ENCODE assay signal across 10 cellular contexts in genomic region chr1:241990040-241990439, GRCh38. TPM values are rescaled to one million over a fixed set of nuclear protein-coding genes. Genes with fewer than 3 reads are reported as not detected.
DNase-seq lines count a peak whose midpoint lies in the region; ATAC-seq and TF ChIP-seq lines count a peak whose summit lies in the region.
"Had no signal": no experiment of that assay in that cellular context is flagged by ENCODE, and none has a peak within 500 bp of the region (broad histone marks: within the 10 kb centered on the region; RNA-seq: fewer than 3 reads in every experiment).

No MANE protein-coding gene starts in this region.

- no peak overlapping the region for H3K27ac Mint-ChIP-seq in endodermal cell
- no peak overlapping the region for H3K27ac Mint-ChIP-seq in activated T-cell treated with anti-CD3 and anti-CD28 coated beads, Interleukin-2, amount 50 U/mL, for 72 hours

- DNase-seq in AG10803 (ENCODE audit: low read depth) (peak; percentile 95), NCI-H2029 (lab: John Stamatoyannopoulos, UW) (peak; percentile 54), endodermal cell (peak; percentile 80), midbrain (lab: John Stamatoyannopoulos, UW) (peak; percentile 39)
- DNase-seq in activated T-cell treated with anti-CD3 and anti-CD28 coated beads, Interleukin-2, amount 50 U/mL, for 72 hours: no peak

- peaks cover 3% of the 10 kb centered on the region for H3K4me1 Mint-ChIP-seq in endodermal cell
- no peaks in the 10 kb centered on the region for H3K4me1 Mint-ChIP-seq in activated T-cell treated with anti-CD3 and anti-CD28 coated beads, Interleukin-2, amount 50 U/mL, for 72 hours (ENCODE audit: low read depth)

- no peaks in the 10 kb centered on the region for H3K36me3 ChIP-seq in endodermal cell (ENCODE audit: control insufficient read depth, insufficient read depth, low read length)

- H3K9ac ChIP-seq in endodermal cell (ENCODE audit: extremely low read depth, low read length, poor library complexity, severe bottlenecking): no peak overlapping the region

- H3K27me3 ChIP-seq in endodermal cell (ENCODE audit: control insufficient read depth, insufficient read depth, low read length, poor library complexity, severe bottlenecking): no peaks in the 10 kb centered on the region

- peaks cover 9% of the 10 kb centered on the region for H3K27me3 Mint-ChIP-seq in endodermal cell (ENCODE audit: insufficient read depth)
- peaks cover 22% of the 10 kb centered on the region for H3K27me3 Mint-ChIP-seq in activated T-cell treated with anti-CD3 and anti-CD28 coated beads, Interleukin-2, amount 50 U/mL, for 72 hours (ENCODE audit: low read depth)

- no peak overlapping the region for H3K4me3 ChIP-seq in AG10803 (ENCODE audit: low read length)
- no peak overlapping the region for H3K4me3 ChIP-seq in endodermal cell (ENCODE audit: low read length)

- ATAC-seq in GM18861 (IDR thresholded peaks at IDR 0.05; ENCODE audit: unreplicated experiment) (no peak), HG03432 (IDR thresholded peaks at IDR 0.05; ENCODE audit: unreplicated experiment) (no peak), HG02981 (IDR thresholded peaks at IDR 0.05; ENCODE audit: unreplicated experiment) (no peak)
- no peak for ATAC-seq in activated T-cell treated with anti-CD3 and anti-CD28 coated beads, Interleukin-2, amount 50 U/mL, for 72 hours (replicated peaks in 1 of 2)

- H3K9me3 Mint-ChIP-seq in endodermal cell: no peaks in the 10 kb centered on the region
- no peaks in the 10 kb centered on the region for H3K9me3 Mint-ChIP-seq in activated T-cell treated with anti-CD3 and anti-CD28 coated beads, Interleukin-2, amount 50 U/mL, for 72 hours

- H3K9me3 ChIP-seq in endodermal cell (ENCODE audit: control insufficient read depth, low read length): no peaks in the 10 kb centered on the region

- WGBS in endodermal cell (ENCODE audit: insufficient coverage in 1 of 2, insufficient read length in 1 of 2), 2 experiments: 71 to 92% methylated on average over 4 to 10 of the region's 10 CpGs

- no peak overlapping the region for H3K27ac ChIP-seq in endodermal cell (ENCODE audit: low read depth, low read length)
- H3K27ac ChIP-seq: HL-60 had no signal

- no peaks in the 10 kb centered on the region for H3K36me3 Mint-ChIP-seq in endodermal cell (ENCODE audit: low read depth)
- no peaks in the 10 kb centered on the region for H3K36me3 Mint-ChIP-seq in activated T-cell treated with anti-CD3 and anti-CD28 coated beads, Interleukin-2, amount 50 U/mL, for 72 hours (ENCODE audit: insufficient read depth in 2 of 2)

- no peaks in the 10 kb centered on the region for H3K4me1 ChIP-seq in endodermal cell (ENCODE audit: control insufficient read depth, insufficient read depth, low read length)

- no peak for TF ChIP-seq CTCF in AG10803 (conservative IDR thresholded peaks at IDR 0.05; ENCODE audit: low read length)
- no peak for TF ChIP-seq CTCF in endodermal cell (conservative IDR thresholded peaks at IDR 0.05)

- H3K4me3 Mint-ChIP-seq in endodermal cell: no peak overlapping the region
- no peak overlapping the region for H3K4me3 Mint-ChIP-seq in activated T-cell treated with anti-CD3 and anti-CD28 coated beads, Interleukin-2, amount 50 U/mL, for 72 hours

RNA-seq across cellular contexts. Expression of gene MAP1LC3C, which starts 8.9 kb away (rescaled TPM):
- total RNA-seq in endodermal cell: under 1 TPM in 1 of 2 donors, not detected in 1; 0.22 TPM
- 1.7 TPM for polyA plus RNA-seq in endodermal cell (2013, experiment 1 of 2)
- 2.0 TPM for polyA plus RNA-seq in endodermal cell (2013, experiment 2 of 2)
- not detected for total RNA-seq in activated T-cell treated with anti-CD3 and anti-CD28 coated beads, Interleukin-2, amount 50 U/mL, for 72 hours

RNA-seq across cellular contexts. Expression of gene BECN2, which starts 32.5 kb away (rescaled TPM):
- not detected for total RNA-seq in endodermal cell
- polyA plus RNA-seq in endodermal cell (2013, experiment 1 of 2): not detected
- polyA plus RNA-seq in endodermal cell (2013, experiment 2 of 2): not detected
- total RNA-seq in activated T-cell treated with anti-CD3 and anti-CD28 coated beads, Interleukin-2, amount 50 U/mL, for 72 hours: not detected
- total RNA-seq: G401 had no signal

Comparison
In these comparisons a context has a peak if more than half of its experiments do, and no peak if none do; other contexts are left out.
1. DNase-seq: peak in AG10803 (single experiment), NCI-H2029 (single experiment), endodermal cell (single experiment) and midbrain (single experiment); none in activated T-cell treated with anti-CD3 and anti-CD28 coated beads, Interleukin-2, amount 50 U/mL, for 72 hours (0 of 2).